32 cellular contexts compared by ENCODE assay signal in genomic region chr11:122422707-122423106, GRCh38.
A peak's percentile ranks its signal among the peaks of the same experiment; 100 is the strongest.
DNase-seq lines count a peak whose midpoint lies in the region; ATAC-seq and TF ChIP-seq lines count a peak whose summit lies in the region.
"Had no signal": no experiment of that assay in that cellular context is flagged by ENCODE, and none has a peak within 500 bp of the region (broad histone marks: within the 10 kb centered on the region; RNA-seq: fewer than 3 reads in every experiment).

No MANE protein-coding gene starts in this region.

- no peaks in the 10 kb centered on the region for H3K4me1 Mint-ChIP-seq in stimulated activated naive CD8-positive, alpha-beta T cell treated with anti-CD3 and anti-CD28 coated beads, Interleukin-15, amount 100 ng/mL, for 72 hours
- H3K4me1 Mint-ChIP-seq: activated naive CD4-positive, alpha-beta T cell treated with anti-CD3 and anti-CD28 coated beads, Interleukin-2, amount 10 ng/mL, durations not matched to agents 7 days and 5 days; activated T-helper 17 cell treated with anti-CD3 and anti-CD28 coated beads, Interleukin-2, amount 50 U/mL, for 72 hours; naive B cell had no signal

- no peak overlapping the region for H3K27ac Mint-ChIP-seq in stimulated activated naive CD8-positive, alpha-beta T cell treated with anti-CD3 and anti-CD28 coated beads, Interleukin-15, amount 100 ng/mL, for 72 hours
- H3K27ac Mint-ChIP-seq: activated CD4-positive, alpha-beta T cell treated with anti-CD3 and anti-CD28 coated beads for 36 hours; activated CD8-positive, alpha-beta T cell treated with anti-CD3 and anti-CD28 coated beads, Interleukin-2, amount 10 ng/mL, durations not matched to agents 7 days and 5 days; activated naive CD4-positive, alpha-beta T cell treated with anti-CD3 and anti-CD28 coated beads, Interleukin-2, amount 10 ng/mL, durations not matched to agents 7 days and 5 days; activated T-helper 17 cell treated with anti-CD3 and anti-CD28 coated beads, Interleukin-2, amount 50 U/mL, for 72 hours; naive B cell; progenitor cell of endocrine pancreas had no signal

- H3K4me3 ChIP-seq in GM23248 (no peak overlapping the region), RWPE2 (ENCODE audit: severe bottlenecking) (peak overlapping the region; percentile 32), fibroblast of the aortic adventitia (ENCODE audit: low read depth, low read length) (no peak overlapping the region), retinal pigment epithelial cell (ENCODE audit: low read length) (no peak overlapping the region)
- H3K4me3 ChIP-seq: BLaER1 treated with 17β-estradiol and CSF1 and Interleukin-3, amounts not matched to agents 10 nM and 100 nM; cardiac muscle cell; thyroid gland had no signal

- H3K9me3 ChIP-seq in GM23248 (ENCODE audit: low read depth) (no peaks in the 10 kb centered on the region), RWPE2 (ENCODE audit: severe bottlenecking) (no peaks in the 10 kb centered on the region)
- H3K9me3 ChIP-seq: BLaER1 treated with 17β-estradiol and CSF1 and Interleukin-3, amounts not matched to agents 10 nM and 100 nM; thyroid gland had no signal

- no peak overlapping the region for H3K4me2 ChIP-seq in GM23248 (ENCODE audit: unreplicated experiment)
- H3K4me2 ChIP-seq: BLaER1 treated with 17β-estradiol and CSF1 and Interleukin-3, amounts not matched to agents 10 nM and 100 nM had no signal

- ATAC-seq in RWPE2 (ENCODE audit: low read depth) (peak; percentile 77), GM19467 (IDR thresholded peaks at IDR 0.05; ENCODE audit: unreplicated experiment) (no peak)
- ATAC-seq in stimulated activated naive CD8-positive, alpha-beta T cell treated with anti-CD3 and anti-CD28 coated beads, Interleukin-15, amount 100 ng/mL, for 72 hours: no peak
- ATAC-seq: activated CD4-positive, alpha-beta T cell treated with anti-CD3 and anti-CD28 coated beads for 36 hours; activated CD8-positive, alpha-beta T cell treated with anti-CD3 and anti-CD28 coated beads, Interleukin-2, amount 10 ng/mL, durations not matched to agents 7 days and 5 days; activated T-helper 17 cell treated with anti-CD3 and anti-CD28 coated beads, Interleukin-2, amount 50 U/mL, for 72 hours; HCT116; left lobe of liver; Panc1; sciatic nerve had no signal

- peaks cover 0 to 6% of the 10 kb centered on the region in 2 donors for H3K9me3 Mint-ChIP-seq in stimulated activated naive CD8-positive, alpha-beta T cell treated with anti-CD3 and anti-CD28 coated beads, Interleukin-15, amount 100 ng/mL, for 72 hours
- H3K9me3 Mint-ChIP-seq: activated naive CD4-positive, alpha-beta T cell treated with anti-CD3 and anti-CD28 coated beads, Interleukin-2, amount 10 ng/mL, durations not matched to agents 7 days and 5 days had no signal

- H3K4me1 ChIP-seq in GM23248 (ENCODE audit: insufficient read depth) (no peaks in the 10 kb centered on the region), RWPE2 (ENCODE audit: insufficient read depth, poor library complexity, severe bottlenecking) (peaks cover 38% of the 10 kb centered on the region)
- H3K4me1 ChIP-seq: BLaER1 treated with 17β-estradiol and CSF1 and Interleukin-3, amounts not matched to agents 10 nM and 100 nM had no signal

- H3K36me3 ChIP-seq in GM23248 (ENCODE audit: low read depth) (no peaks in the 10 kb centered on the region), RWPE2 (ENCODE audit: low read depth) (no peaks in the 10 kb centered on the region)
- H3K36me3 ChIP-seq: BLaER1 treated with 17β-estradiol and CSF1 and Interleukin-3, amounts not matched to agents 10 nM and 100 nM; cardiac muscle cell; thyroid gland had no signal

- H3K79me2 ChIP-seq in GM23248 (ENCODE audit: insufficient read depth): no peaks in the 10 kb centered on the region

- no peaks in the 10 kb centered on the region for H3K9me2 ChIP-seq in GM23248 (ENCODE audit: insufficient read depth)

- H3K4me3 Mint-ChIP-seq in stimulated activated naive CD8-positive, alpha-beta T cell treated with anti-CD3 and anti-CD28 coated beads, Interleukin-15, amount 100 ng/mL, for 72 hours: no peak overlapping the region
- H3K4me3 Mint-ChIP-seq: activated CD4-positive, alpha-beta T cell treated with anti-CD3 and anti-CD28 coated beads for 36 hours; activated CD8-positive, alpha-beta T cell treated with anti-CD3 and anti-CD28 coated beads, Interleukin-2, amount 10 ng/mL, durations not matched to agents 7 days and 5 days; activated naive CD4-positive, alpha-beta T cell treated with anti-CD3 and anti-CD28 coated beads, Interleukin-2, amount 10 ng/mL, durations not matched to agents 7 days and 5 days; activated T-helper 17 cell treated with anti-CD3 and anti-CD28 coated beads, Interleukin-2, amount 50 U/mL, for 72 hours; naive B cell had no signal

- H3K27me3 ChIP-seq in GM23248 (replicated peaks; ENCODE audit: insufficient read depth): no peaks in the 10 kb centered on the region
- no peaks in the 10 kb centered on the region for H3K27me3 ChIP-seq in RWPE2 (ENCODE audit: insufficient read depth, poor library complexity, severe bottlenecking)
- H3K27me3 ChIP-seq: BLaER1 treated with 17β-estradiol and CSF1 and Interleukin-3, amounts not matched to agents 10 nM and 100 nM; cardiac muscle cell; thyroid gland had no signal

- no peak overlapping the region for H3K9ac ChIP-seq in GM23248
- H3K9ac ChIP-seq: BLaER1 treated with 17β-estradiol and CSF1 and Interleukin-3, amounts not matched to agents 10 nM and 100 nM had no signal

- no peak for TF ChIP-seq CTCF in RWPE2 (IDR thresholded peaks at IDR 0.05; ENCODE audit: poor library complexity, severe bottlenecking)
- TF ChIP-seq CTCF in fibroblast of the aortic adventitia (IDR thresholded peaks at IDR 0.05; ENCODE audit: insufficient read depth, low read length): no peak
- TF ChIP-seq CTCF in retinal pigment epithelial cell (conservative IDR thresholded peaks at IDR 0.05; ENCODE audit: low read depth, low read length): no peak

- H3K27me3 Mint-ChIP-seq in stimulated activated naive CD8-positive, alpha-beta T cell treated with anti-CD3 and anti-CD28 coated beads, Interleukin-15, amount 100 ng/mL, for 72 hours: peaks cover 8% of the 10 kb centered on the region
- H3K27me3 Mint-ChIP-seq: activated naive CD4-positive, alpha-beta T cell treated with anti-CD3 and anti-CD28 coated beads, Interleukin-2, amount 10 ng/mL, durations not matched to agents 7 days and 5 days; progenitor cell of endocrine pancreas had no signal

- no peaks in the 10 kb centered on the region for H3F3A ChIP-seq in GM23248 (ENCODE audit: insufficient read depth)

- WGBS in GM23248 (ENCODE audit: low coverage in 1 of 2, low lambda C conversion rate in 2 of 2, missing lambda C conversion rate in 2 of 2), 2 experiments: 91% methylated on average over 4 of the region's 4 CpGs

- H2AFZ ChIP-seq in GM23248: no peak overlapping the region

- in situ Hi-C loops in GM23248 (cut with MboI): no loop called here

- H3K27ac ChIP-seq in GM23248 (no peak overlapping the region), RWPE2 (ENCODE audit: poor library complexity, severe bottlenecking) (peak overlapping the region; percentile 98)
- H3K27ac ChIP-seq: BLaER1 treated with 17β-estradiol and CSF1 and Interleukin-3, amounts not matched to agents 10 nM and 100 nM; cardiac muscle cell; epithelial cell of prostate; VCaP had no signal

- DNase-seq in GM23248 (peak; percentile 22), RWPE2 (ENCODE audit: low spot score) (no peak), fibroblast of the aortic adventitia (ENCODE audit: low read depth) (peak; percentile 22), retinal pigment epithelial cell (ENCODE audit: low read depth) (peak; percentile 8), NCI-H2081 treated with DMSO at 0.1 percent for 48 hours (lab: John Stamatoyannopoulos, UW) (no peak)
- DNase-seq in stimulated activated naive CD8-positive, alpha-beta T cell treated with anti-CD3 and anti-CD28 coated beads, Interleukin-15, amount 100 ng/mL, for 72 hours: no peak
- DNase-seq: activated CD4-positive, alpha-beta T cell treated with anti-CD3 and anti-CD28 coated beads for 36 hours; activated CD8-positive, alpha-beta T cell treated with anti-CD3 and anti-CD28 coated beads, Interleukin-2, amount 10 ng/mL, durations not matched to agents 7 days and 5 days; activated naive CD4-positive, alpha-beta T cell treated with anti-CD3 and anti-CD28 coated beads, Interleukin-2, amount 10 ng/mL, durations not matched to agents 7 days and 5 days; amniotic stem cell; effector CD8-positive, alpha-beta T cell; glutamatergic neuron; naive B cell; NCI-H1092 treated with DMSO at 0.1 percent for 48 hours; NCI-H2029; NCI-H2227 treated with DMSO at 0.1 percent for 48 hours; NCI-H69; stimulated activated CD4-positive, alpha-beta T cell treated with anti-CD3 and anti-CD28 coated beads, Interleukin-12 subunit alpha, Interleukin-12 subunit beta, amount 100 ng/mL, for 4 hours; stimulated activated CD4-positive, alpha-beta T cell treated with anti-CD3 and anti-CD28 coated beads, Interleukin-2, amount 100 ng/mL, for 48 hours; T-helper 9 cell; thyroid gland had no signal

- H4K20me1 ChIP-seq in GM23248 (ENCODE audit: insufficient read depth): no peaks in the 10 kb centered on the region
- H4K20me1 ChIP-seq: BLaER1 treated with 17β-estradiol and CSF1 and Interleukin-3, amounts not matched to agents 10 nM and 100 nM had no signal

Comparison
In these comparisons a context has a peak if more than half of its experiments do, and no peak if none do; other contexts are left out.
1. DNase-seq: peak in GM23248 (single experiment), fibroblast of the aortic adventitia (single experiment) and retinal pigment epithelial cell (single experiment); none in RWPE2 (single experiment), NCI-H2081 treated with DMSO at 0.1 percent for 48 hours (single experiment) and stimulated activated naive CD8-positive, alpha-beta T cell treated with anti-CD3 and anti-CD28 coated beads, Interleukin-15, amount 100 ng/mL, for 72 hours (0 of 2).